28 cellular contexts compared by ENCODE assay signal in genomic region chr18:45571161-45571560, GRCh38. TPM values are rescaled to one million over a fixed set of nuclear protein-coding genes. Genes with fewer than 3 reads are reported as not detected.
"Had no signal": no experiment of that assay in that cellular context is flagged by ENCODE, and none has a peak within 500 bp of the region (broad histone marks: within the 10 kb centered on the region; RNA-seq: fewer than 3 reads in every experiment).

No MANE protein-coding gene starts in this region.

- H3K27ac ChIP-seq: esophagus muscularis mucosa, foreskin keratinocyte, lower lobe of right lung, right atrium auricular region, sigmoid colon, testis, tibial artery had no signal

- H3K4me3 ChIP-seq: esophagus muscularis mucosa, lower lobe of right lung, prostate gland, right atrium auricular region, sigmoid colon, testis, tibial artery had no signal

- H3K27me3 ChIP-seq: esophagus muscularis mucosa, foreskin keratinocyte, right atrium auricular region, sigmoid colon, testis, tibial artery had no signal

- H3K9me3 ChIP-seq: esophagus muscularis mucosa, lower lobe of right lung, prostate gland, right atrium auricular region, sigmoid colon, testis, tibial artery had no signal

- H3K36me3 ChIP-seq: esophagus muscularis mucosa, lower lobe of right lung, prostate gland, right atrium auricular region, sigmoid colon, tibial artery had no signal

- ATAC-seq: left ventricle myocardium superior; lower lobe of right lung; naive thymus-derived CD4-positive, alpha-beta T cell; stimulated activated memory B cell treated with anti-CD40 and anti-IgM and Interleukin-4, amounts not matched to agents 10 μg/mL and 1 μg/mL and 100 μg/mL, for 72 hours; stimulated activated naive CD8-positive, alpha-beta T cell treated with anti-CD3 and anti-CD28 coated beads, Interleukin-15, Interleukin-2, amounts not matched to agents 100 U/mL and 50 U/mL, for 24 hours had no signal

- DNase-seq: effector CD8-positive, alpha-beta T cell; foreskin keratinocyte; hypothalamus; immature natural killer cell; islet precursor cell; kidney glomerular epithelial cell; left colon; left ventricle myocardium superior; lower lobe of right lung; midbrain; naive thymus-derived CD4-positive, alpha-beta T cell; nephron progenitor cell; nucleus accumbens; sigmoid colon; stimulated activated CD4-positive, alpha-beta T cell treated with anti-CD3 and anti-CD28 coated beads, Interleukin-4, amount 100 ng/mL, for 4 hours; stimulated activated naive CD8-positive, alpha-beta T cell treated with anti-CD3 and anti-CD28 coated beads, Interleukin-15, Interleukin-2, amounts not matched to agents 100 U/mL and 50 U/mL, for 24 hours; substantia nigra; testis; tibial artery had no signal

- H3K4me1 ChIP-seq: lower lobe of right lung, prostate gland had no signal

RNA-seq across cellular contexts. Expression of gene SLC14A2, which starts 44.1 kb away (rescaled TPM):
- total RNA-seq: cerebellum, endothelial cell of umbilical vein, foreskin keratinocyte, left ventricle myocardium superior, lower lobe of right lung, mucosa of gallbladder, osteocyte, skeletal muscle tissue had no signal
- polyA plus RNA-seq: foreskin keratinocyte; naive thymus-derived CD4-positive, alpha-beta T cell had no signal
